8 cellular contexts compared by ENCODE assay signal in the genomic region with DNA sequence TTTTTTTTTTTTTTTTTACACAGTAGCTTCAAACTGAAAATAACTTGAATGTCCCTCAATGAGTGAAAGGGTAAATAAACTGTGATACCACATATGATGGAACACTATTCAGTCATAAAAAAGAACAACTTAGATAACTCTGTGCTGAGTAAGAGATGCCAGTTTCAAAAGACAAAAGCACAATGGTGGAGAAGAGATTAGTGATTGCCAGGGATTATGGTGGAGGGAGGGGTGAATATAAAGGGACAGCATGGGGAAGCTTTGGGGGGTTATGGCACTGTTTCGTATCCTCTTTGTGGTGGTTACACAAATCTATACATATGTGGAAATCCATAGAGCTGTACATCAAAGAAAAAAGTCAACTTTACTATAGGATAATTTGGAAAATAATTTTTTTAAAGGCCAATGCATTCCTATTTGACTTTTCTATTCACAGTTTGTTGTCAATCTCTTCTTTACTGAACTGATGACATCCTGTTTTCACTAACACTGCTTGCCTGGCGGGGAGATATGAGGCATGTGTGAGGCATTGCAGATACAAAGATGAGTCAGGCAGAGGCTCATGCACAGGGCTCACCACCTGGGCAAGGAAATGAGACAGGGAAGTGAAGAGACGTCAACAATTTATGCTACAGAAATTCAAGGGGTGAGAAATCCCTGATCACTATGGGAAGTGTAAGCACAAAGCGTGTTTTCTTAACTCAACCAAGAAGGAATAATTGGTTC.
DNase-seq lines count a peak whose midpoint lies in the region; ATAC-seq and TF ChIP-seq lines count a peak whose summit lies in the region.

No MANE protein-coding gene starts in this region.

- no peak overlapping the region for H3K4me2 ChIP-seq in neural progenitor cell

- H3K27ac ChIP-seq in neural progenitor cell, result no peak overlapping the region

- H3K79me2 ChIP-seq in neural progenitor cell (ENCODE audit: low read depth), result no peaks in the 10 kb centered on the region

- no peaks in the 10 kb centered on the region for H4K20me1 ChIP-seq in neural progenitor cell (ENCODE audit: low read depth)

- no peaks in the 10 kb centered on the region for H3K9me3 ChIP-seq in neural progenitor cell (ENCODE audit: low read depth)

- no peak overlapping the region for H3K4me3 ChIP-seq in neural progenitor cell

- H3K27me3 ChIP-seq in neural progenitor cell, result no peaks in the 10 kb centered on the region

- peaks cover 2% of the 10 kb centered on the region for H3K27me3 Mint-ChIP-seq in neural progenitor cell (ENCODE audit: insufficient read depth, low read depth)

- H3K4me1 ChIP-seq in neural progenitor cell, result peaks cover 8% of the 10 kb centered on the region

- H3K9ac ChIP-seq in neural progenitor cell, result no peak overlapping the region

- H2AFZ ChIP-seq in neural progenitor cell (replicated peaks), result no peak overlapping the region

- H3K9me3 Mint-ChIP-seq in neural progenitor cell, result no peaks in the 10 kb centered on the region

- peaks cover 20% of the 10 kb centered on the region for H3K4me1 Mint-ChIP-seq in neural progenitor cell

- no peaks in the 10 kb centered on the region for H3K36me3 ChIP-seq in neural progenitor cell

- no peak overlapping the region for H3K27ac Mint-ChIP-seq in neural progenitor cell

- no peak for TF ChIP-seq CTCF in neural progenitor cell (IDR thresholded peaks at IDR 0.05)

- ATAC-seq in GM18873 (IDR thresholded peaks at IDR 0.05; ENCODE audit: low FRiP score, unreplicated experiment) (peak; percentile 89), HG03045 (IDR thresholded peaks at IDR 0.05; ENCODE audit: unreplicated experiment) (peak; percentile 92), SK-N-SH treated with all-trans-retinoic acid at 6 μM for 48 hours (peak; percentile 83), HG02763 (IDR thresholded peaks at IDR 0.05; ENCODE audit: unreplicated experiment) (no peak)

- DNase-seq in amniotic stem cell (lab: John Stamatoyannopoulos, UW) (peak; percentile 81), neural progenitor cell (ENCODE audit: low spot score) (peak; percentile 9), NCI-H524 treated with DMSO at 0.1 percent for 48 hours (lab: John Stamatoyannopoulos, UW) (no peak), NCI-H2107 treated with DMSO at 0.1 percent for 48 hours (lab: John Stamatoyannopoulos, UW; ENCODE audit: unreplicated experiment) (no peak)

- H3F3A ChIP-seq in neural progenitor cell (ENCODE audit: low read depth), result no peaks in the 10 kb centered on the region

- no peaks in the 10 kb centered on the region for H3K36me3 Mint-ChIP-seq in neural progenitor cell

- no peak overlapping the region for H3K4me3 Mint-ChIP-seq in neural progenitor cell

TF ChIP-seq in SK-N-SH treated with all-trans-retinoic acid at 6 μM for 48 hours, 23 proteins besides CTCF, POLR2A, EP300 and RAD21:
- TF ChIP-seq ZC3H10 (CRISPR knock-in tag; IDR thresholded peaks at IDR 0.05) (peak; percentile 52; the same call in 1 of the 2 replicates), RARB (CRISPR knock-in tag; IDR thresholded peaks at IDR 0.05) (peak; percentile 85), ZFP30 (CRISPR knock-in tag; IDR thresholded peaks at IDR 0.05) (no peak), OSR1 (CRISPR knock-in tag; IDR thresholded peaks at IDR 0.05) (no peak), ESRRG (CRISPR knock-in tag; IDR thresholded peaks at IDR 0.05) (no peak), TOX (CRISPR knock-in tag; IDR thresholded peaks at IDR 0.05; ENCODE audit: borderline replicate concordance) (peak; percentile 84)
- TF ChIP-seq, protein P1, sequence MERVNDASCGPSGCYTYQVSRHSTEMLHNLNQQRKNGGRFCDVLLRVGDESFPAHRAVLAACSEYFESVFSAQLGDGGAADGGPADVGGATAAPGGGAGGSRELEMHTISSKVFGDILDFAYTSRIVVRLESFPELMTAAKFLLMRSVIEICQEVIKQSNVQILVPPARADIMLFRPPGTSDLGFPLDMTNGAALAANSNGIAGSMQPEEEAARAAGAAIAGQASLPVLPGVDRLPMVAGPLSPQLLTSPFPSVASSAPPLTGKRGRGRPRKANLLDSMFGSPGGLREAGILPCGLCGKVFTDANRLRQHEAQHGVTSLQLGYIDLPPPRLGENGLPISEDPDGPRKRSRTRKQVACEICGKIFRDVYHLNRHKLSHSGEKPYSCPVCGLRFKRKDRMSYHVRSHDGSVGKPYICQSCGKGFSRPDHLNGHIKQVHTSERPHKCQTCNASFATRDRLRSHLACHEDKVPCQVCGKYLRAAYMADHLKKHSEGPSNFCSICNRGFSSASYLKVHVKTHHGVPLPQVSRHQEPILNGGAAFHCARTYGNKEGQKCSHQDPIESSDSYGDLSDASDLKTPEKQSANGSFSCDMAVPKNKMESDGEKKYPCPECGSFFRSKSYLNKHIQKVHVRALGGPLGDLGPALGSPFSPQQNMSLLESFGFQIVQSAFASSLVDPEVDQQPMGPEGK (CRISPR knock-in tag; IDR thresholded peaks at IDR 0.05; ENCODE audit: borderline replicate concordance), result no peak
- TF ChIP-seq, protein P2, sequence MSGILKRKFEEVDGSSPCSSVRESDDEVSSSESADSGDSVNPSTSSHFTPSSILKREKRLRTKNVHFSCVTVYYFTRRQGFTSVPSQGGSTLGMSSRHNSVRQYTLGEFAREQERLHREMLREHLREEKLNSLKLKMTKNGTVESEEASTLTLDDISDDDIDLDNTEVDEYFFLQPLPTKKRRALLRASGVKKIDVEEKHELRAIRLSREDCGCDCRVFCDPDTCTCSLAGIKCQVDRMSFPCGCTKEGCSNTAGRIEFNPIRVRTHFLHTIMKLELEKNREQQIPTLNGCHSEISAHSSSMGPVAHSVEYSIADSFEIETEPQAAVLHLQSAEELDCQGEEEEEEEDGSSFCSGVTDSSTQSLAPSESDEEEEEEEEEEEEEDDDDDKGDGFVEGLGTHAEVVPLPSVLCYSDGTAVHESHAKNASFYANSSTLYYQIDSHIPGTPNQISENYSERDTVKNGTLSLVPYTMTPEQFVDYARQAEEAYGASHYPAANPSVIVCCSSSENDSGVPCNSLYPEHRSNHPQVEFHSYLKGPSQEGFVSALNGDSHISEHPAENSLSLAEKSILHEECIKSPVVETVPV (CRISPR knock-in tag; IDR thresholded peaks at IDR 0.05), result no peak

Comparison
In these comparisons a context has a peak if more than half of its experiments do, and no peak if none do; other contexts are left out.
1. DNase-seq: peak in amniotic stem cell (single experiment) and neural progenitor cell (single experiment); none in NCI-H524 treated with DMSO at 0.1 percent for 48 hours (single experiment) and NCI-H2107 treated with DMSO at 0.1 percent for 48 hours (single experiment).